21 cellular contexts compared by ENCODE assay signal in the genomic region with DNA sequence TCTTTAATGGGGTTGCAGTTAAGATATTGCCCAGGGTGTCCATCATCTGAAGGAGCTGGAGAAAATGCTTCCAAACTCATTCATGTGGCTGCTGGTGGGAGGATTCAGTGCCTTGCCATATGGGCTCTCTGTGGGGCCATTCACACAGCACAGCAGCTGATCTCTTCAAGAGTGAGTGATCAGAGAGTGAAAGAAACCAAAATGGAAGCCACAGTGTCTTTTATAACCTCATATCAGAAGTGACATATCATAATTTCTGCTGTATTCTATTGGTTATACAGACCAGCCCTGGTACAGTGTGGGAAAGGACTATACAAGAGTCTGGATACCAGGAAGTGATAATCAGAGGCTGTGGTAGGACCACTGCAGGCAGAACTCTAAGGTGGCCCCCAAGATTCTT. TPM values are rescaled to one million over a fixed set of nuclear protein-coding genes. Genes with fewer than 3 reads are reported as not detected.
DNase-seq lines count a peak whose midpoint lies in the region; ATAC-seq and TF ChIP-seq lines count a peak whose summit lies in the region.
"Had no signal": no experiment of that assay in that cellular context is flagged by ENCODE, and none has a peak within 500 bp of the region (broad histone marks: within the 10 kb centered on the region; RNA-seq: fewer than 3 reads in every experiment).

No MANE protein-coding gene starts in this region.

- peak; percentile 18 to 34 for ATAC-seq in activated CD4-positive, CD25-positive, alpha-beta regulatory T cell treated with anti-CD3 and anti-CD28 coated beads, Interleukin-2, amount 50 U/mL, for 24 hours
- no peak for ATAC-seq in activated naive CD8-positive, alpha-beta T cell treated with anti-CD3 and anti-CD28 coated beads, Interleukin-2, amount 10 ng/mL, durations not matched to agents 7 days and 5 days (ENCODE audit: low read depth)
- ATAC-seq in stimulated activated naive CD8-positive, alpha-beta T cell treated with anti-CD3 and anti-CD28 coated beads, Interleukin-15, amount 100 ng/mL, for 72 hours = peak; percentile 77
- ATAC-seq: A549 had no signal

- H3K27ac Mint-ChIP-seq in activated naive CD4-positive, alpha-beta T cell treated with anti-CD3 and anti-CD28 coated beads, Interleukin-2, amount 10 ng/mL, durations not matched to agents 7 days and 5 days = peak overlapping the region; percentile 85
- H3K27ac Mint-ChIP-seq in activated naive CD8-positive, alpha-beta T cell treated with anti-CD3 and anti-CD28 coated beads, Interleukin-2, amount 10 ng/mL, durations not matched to agents 7 days and 5 days = peak overlapping the region; percentile 83
- peak overlapping the region; percentile 66 to 91 for H3K27ac Mint-ChIP-seq in stimulated activated naive CD8-positive, alpha-beta T cell treated with anti-CD3 and anti-CD28 coated beads, Interleukin-15, amount 100 ng/mL, for 72 hours
- H3K27ac Mint-ChIP-seq in MCF 10A (ENCODE audit: low read depth, unreplicated experiment) = no peak overlapping the region
- H3K27ac Mint-ChIP-seq: CD4-positive, alpha-beta T cell had no signal

- TF ChIP-seq CTCF in MCF 10A (IDR thresholded peaks at IDR 0.05; ENCODE audit: unreplicated experiment) = no peak

- H3K9me3 Mint-ChIP-seq in activated naive CD4-positive, alpha-beta T cell treated with anti-CD3 and anti-CD28 coated beads, Interleukin-2, amount 10 ng/mL, durations not matched to agents 7 days and 5 days = peaks cover 30% of the 10 kb centered on the region
- peaks cover 12% of the 10 kb centered on the region for H3K9me3 Mint-ChIP-seq in activated naive CD8-positive, alpha-beta T cell treated with anti-CD3 and anti-CD28 coated beads, Interleukin-2, amount 10 ng/mL, durations not matched to agents 7 days and 5 days
- H3K9me3 Mint-ChIP-seq in stimulated activated naive CD8-positive, alpha-beta T cell treated with anti-CD3 and anti-CD28 coated beads, Interleukin-15, amount 100 ng/mL, for 72 hours = peaks cover 11 to 22% of the 10 kb centered on the region in 2 donors
- no peaks in the 10 kb centered on the region for H3K9me3 Mint-ChIP-seq in MCF 10A (ENCODE audit: unreplicated experiment)

- H3K4me3 Mint-ChIP-seq in activated naive CD4-positive, alpha-beta T cell treated with anti-CD3 and anti-CD28 coated beads, Interleukin-2, amount 10 ng/mL, durations not matched to agents 7 days and 5 days = no peak overlapping the region
- H3K4me3 Mint-ChIP-seq in activated naive CD8-positive, alpha-beta T cell treated with anti-CD3 and anti-CD28 coated beads, Interleukin-2, amount 10 ng/mL, durations not matched to agents 7 days and 5 days = no peak overlapping the region
- no peak overlapping the region for H3K4me3 Mint-ChIP-seq in stimulated activated naive CD8-positive, alpha-beta T cell treated with anti-CD3 and anti-CD28 coated beads, Interleukin-15, amount 100 ng/mL, for 72 hours
- no peak overlapping the region for H3K4me3 Mint-ChIP-seq in MCF 10A (ENCODE audit: unreplicated experiment)
- H3K4me3 Mint-ChIP-seq: CD4-positive, alpha-beta T cell had no signal

- no peaks in the 10 kb centered on the region for H3K27me3 Mint-ChIP-seq in activated naive CD4-positive, alpha-beta T cell treated with anti-CD3 and anti-CD28 coated beads, Interleukin-2, amount 10 ng/mL, durations not matched to agents 7 days and 5 days
- H3K27me3 Mint-ChIP-seq in activated naive CD8-positive, alpha-beta T cell treated with anti-CD3 and anti-CD28 coated beads, Interleukin-2, amount 10 ng/mL, durations not matched to agents 7 days and 5 days = no peaks in the 10 kb centered on the region
- H3K27me3 Mint-ChIP-seq in stimulated activated naive CD8-positive, alpha-beta T cell treated with anti-CD3 and anti-CD28 coated beads, Interleukin-15, amount 100 ng/mL, for 72 hours = no peaks in the 10 kb centered on the region
- H3K27me3 Mint-ChIP-seq in MCF 10A (ENCODE audit: insufficient read depth, unreplicated experiment) = no peaks in the 10 kb centered on the region
- H3K27me3 Mint-ChIP-seq: CD4-positive, alpha-beta T cell had no signal

- POLR2A ChIA-PET in activated naive CD8-positive, alpha-beta T cell treated with anti-CD3 and anti-CD28 coated beads, Interleukin-2, amount 10 ng/mL, durations not matched to agents 7 days and 5 days (lab: Charles Lee) = interaction anchor here (1.4 kb wide), 1 partner anchor 36 kb away, joined by 4 read pairs; no protein-coding TSS in a partner anchor
- POLR2A ChIA-PET in MCF 10A (lab: Yijun Ruan, JAX) = no interaction called here

- H3K4me1 Mint-ChIP-seq in activated naive CD4-positive, alpha-beta T cell treated with anti-CD3 and anti-CD28 coated beads, Interleukin-2, amount 10 ng/mL, durations not matched to agents 7 days and 5 days = peaks cover 57% of the 10 kb centered on the region
- peaks cover 41% of the 10 kb centered on the region for H3K4me1 Mint-ChIP-seq in activated naive CD8-positive, alpha-beta T cell treated with anti-CD3 and anti-CD28 coated beads, Interleukin-2, amount 10 ng/mL, durations not matched to agents 7 days and 5 days
- peaks cover 46% of the 10 kb centered on the region for H3K4me1 Mint-ChIP-seq in stimulated activated naive CD8-positive, alpha-beta T cell treated with anti-CD3 and anti-CD28 coated beads, Interleukin-15, amount 100 ng/mL, for 72 hours
- H3K4me1 Mint-ChIP-seq in MCF 10A (ENCODE audit: insufficient read depth, unreplicated experiment) = no peaks in the 10 kb centered on the region

- peaks cover 49% of the 10 kb centered on the region for H3K36me3 Mint-ChIP-seq in activated naive CD4-positive, alpha-beta T cell treated with anti-CD3 and anti-CD28 coated beads, Interleukin-2, amount 10 ng/mL, durations not matched to agents 7 days and 5 days
- H3K36me3 Mint-ChIP-seq in activated naive CD8-positive, alpha-beta T cell treated with anti-CD3 and anti-CD28 coated beads, Interleukin-2, amount 10 ng/mL, durations not matched to agents 7 days and 5 days = peaks cover 47% of the 10 kb centered on the region
- no peaks in the 10 kb centered on the region for H3K36me3 Mint-ChIP-seq in MCF 10A (ENCODE audit: insufficient read depth, unreplicated experiment)

- BruUV-seq in MCF 10A (replicated peaks; lab: Mats Ljungman, UMichigan) = no TSS peak

- DNase-seq in activated CD4-positive, CD25-positive, alpha-beta regulatory T cell treated with anti-CD3 and anti-CD28 coated beads, Interleukin-2, amount 50 U/mL, for 72 hours = no peak
- no peak for DNase-seq in activated naive CD4-positive, alpha-beta T cell treated with anti-CD3 and anti-CD28 coated beads, Interleukin-2, amount 10 ng/mL, durations not matched to agents 7 days and 5 days
- no peak for DNase-seq in activated naive CD4-positive, alpha-beta T cell (lab: John Stamatoyannopoulos, UW)
- DNase-seq in activated naive CD8-positive, alpha-beta T cell treated with anti-CD3 and anti-CD28 coated beads, Interleukin-2, amount 10 ng/mL, durations not matched to agents 7 days and 5 days = no peak
- no peak for DNase-seq in stimulated activated naive CD8-positive, alpha-beta T cell treated with anti-CD3 and anti-CD28 coated beads, Interleukin-15, amount 100 ng/mL, for 72 hours
- no peak for DNase-seq in MCF 10A (ENCODE audit: unreplicated experiment)
- no peak for DNase-seq in cerebellum (ENCODE audit: low spot score)
- DNase-seq: Caco-2; CD4-positive, alpha-beta T cell; EL; NCI-H1417; NCI-H187; NCI-H2107; NCI-H2227 treated with DMSO at 0.1 percent for 48 hours; NCI-H510A treated with DMSO at 0.1 percent for 48 hours; NCI-H774; Right ventricle myocardium superior had no signal

- intact Hi-C loops in MCF 10A (cut with micrococcal nuclease) = no loop called here

- CTCF ChIA-PET in activated naive CD4-positive, alpha-beta T cell treated with anti-CD3 and anti-CD28 coated beads, Interleukin-2, amount 10 ng/mL, durations not matched to agents 7 days and 5 days (lab: Charles Lee) = interaction anchor here (0.7 kb wide), 1 partner anchor 14 kb away, joined by 3 read pairs; no protein-coding TSS in a partner anchor
- CTCF ChIA-PET in MCF 10A (lab: Yijun Ruan, JAX) = no interaction called here

RNA-seq across cellular contexts. Expression of gene HHLA2, which starts 33.6 kb away (rescaled TPM):
- 1 to 10 TPM; 3.9 to 4.0 TPM for total RNA-seq in activated naive CD8-positive, alpha-beta T cell treated with anti-CD3 and anti-CD28 coated beads, Interleukin-2, amount 10 ng/mL, durations not matched to agents 7 days and 5 days
- total RNA-seq in MCF 10A (2022) = not detected in 2 replicates
- 0.18 TPM for total RNA-seq in cerebellum
- total RNA-seq: H1, LHCN-M2, Right ventricle myocardium superior had no signal
